1 cellular context compared by ENCODE assay signal in genomic region chr20:63191400-63191799, GRCh38.
TF ChIP-seq lines count a peak whose summit lies in the region.

No MANE protein-coding gene starts in this region.

TF ChIP-seq in K562, 482 proteins besides CTCF, POLR2A, EP300 and RAD21:
- TF ChIP-seq ZFP36 (IDR thresholded peaks at IDR 0.05; ENCODE audit: low read depth, low read length, partially characterized antibody) (peak; percentile 62), ZNF146 (CRISPR knock-in tag; IDR thresholded peaks at IDR 0.05; ENCODE audit: unreplicated experiment) (no peak), NFIC (IDR thresholded peaks at IDR 0.05) (0 out of 2 replicates have a peak, but pooled peaks have one; percentile 13), STAT5A (IDR thresholded peaks at IDR 0.05; ENCODE audit: borderline replicate concordance, low read length) (no peak), RBM17 (IDR thresholded peaks at IDR 0.05; ENCODE audit: borderline replicate concordance, low read depth, low read length) (no peak), DIDO1 (tag; IDR thresholded peaks at IDR 0.05; ENCODE audit: low read depth) (no peak)
TF ChIP-seq in K562: peak in this region for 2.
